In genomic region chr1:46202975-46203737, GRCh38 we compare ENCODE assay signal across 8 cellular contexts. TPM values are rescaled to one million over a fixed set of nuclear protein-coding genes. Genes with fewer than 3 reads are reported as not detected.
A peak's percentile ranks its signal among the peaks of the same experiment; 100 is the strongest.
DNase-seq lines count a peak whose midpoint lies in the region; ATAC-seq and TF ChIP-seq lines count a peak whose summit lies in the region.

TSS of gene LURAP1 (plus strand) at chr1:46203334. CDS start at chr1:46203427, 93 bp downstream.

- no peaks in the 10 kb centered on the region for H3K4me1 ChIP-seq in HEK293 (ENCODE audit: control insufficient read depth, insufficient read depth, low read length)
- peaks cover 10 to 57% (median 34%) of the 10 kb centered on the region in 6 donors for H3K4me1 ChIP-seq in spleen

- intact Hi-C loops in spleen (cut with DNase I; ENCODE audit: low total_unique reads) = no loop called here

- no peak for TF ChIP-seq POLR2A in spleen (IDR thresholded peaks at IDR 0.05)

- POLR2A ChIA-PET in AG04450 (lab: Yijun Ruan, JAX) (interaction anchor here (1.2 to 1.4 kb wide), 2 partner anchors 20 to 21 kb away, joined by 3 to 6 read pairs; no protein-coding TSS in a partner anchor), HEK293 (lab: Yijun Ruan, JAX) (interaction anchor here (0.9 to 1.4 kb wide), 3 partner anchors 15 to 44 kb away, joined by 3 to 7 read pairs (median 3); partner anchors contain the start of gene RAD54L)

- no peak for DNase-seq in AG04450 (ENCODE audit: low read depth, low spot score)
- DNase-seq in dedifferentiated amniotic fluid mesenchymal stem cell (ENCODE audit: extremely low spot score) = peak; percentile 33
- peak; percentile 68 for DNase-seq in kidney tubule cell (ENCODE audit: low spot score)
- DNase-seq in spleen = peak; percentile 81

- H3K36me3 ChIP-seq in HEK293 (ENCODE audit: control insufficient read depth in 2 of 2, insufficient read depth in 1 of 2, low read length in 2 of 2) = peaks cover 0 to 6% of the 10 kb centered on the region in 2 experiments; a peak in 2 of 3 replicates
- no peaks in the 10 kb centered on the region for H3K36me3 ChIP-seq in spleen

- 2 to 11% (median 3%) methylated on average over 10 to 48 of the region's 48 CpGs for WGBS in spleen, 5 donors

- CTCF ChIA-PET in AG04450 (lab: Charles Lee) (interaction anchor here (1.0 to 2.3 kb wide), 2 partner anchors 13 to 21 kb away, joined by 9 to 16 read pairs; no protein-coding TSS in a partner anchor), HEK293 (lab: Yijun Ruan, JAX) (interaction anchor here (5.6 kb wide), 1 partner anchor 20 kb away, joined by 49 read pairs; no protein-coding TSS in a partner anchor)

- H3K27me3 ChIP-seq in AG04450 (ENCODE audit: control insufficient read depth, insufficient read depth, low read length) (no peaks in the 10 kb centered on the region), spleen (replicated peaks in 1 of 7) (peaks cover 0 to 8% (median 0%) of the 10 kb centered on the region in 7 donors)

- H3K9me3 ChIP-seq in AG04450 (ENCODE audit: control insufficient read depth, insufficient read depth, low read length) = no peaks in the 10 kb centered on the region; the same call in 1 of the 2 replicates
- no peaks in the 10 kb centered on the region for H3K9me3 ChIP-seq in HEK293 (ENCODE audit: control insufficient read depth, insufficient read depth, low read depth, low read length)
- no peaks in the 10 kb centered on the region for H3K9me3 ChIP-seq in spleen

- no peak for TF ChIP-seq CTCF in AG04450 (IDR thresholded peaks at IDR 0.05; ENCODE audit: low read depth, low read length)
- no peak for TF ChIP-seq CTCF in HEK293 (tag by site-specific recombination; IDR thresholded peaks at IDR 0.05)
- TF ChIP-seq CTCF in WI38 (IDR thresholded peaks at IDR 0.05; ENCODE audit: low read depth, low read length) = no peak
- no peak for TF ChIP-seq CTCF in spleen (IDR thresholded peaks at IDR 0.05 in 8 of 11, conservative IDR thresholded peaks at IDR 0.05 in 3 of 11)

- no peak for ATAC-seq in HG03460 (IDR thresholded peaks at IDR 0.05; ENCODE audit: unreplicated experiment)
- no peak for ATAC-seq in GM21529 (IDR thresholded peaks at IDR 0.05; ENCODE audit: unreplicated experiment)

- H3K27ac ChIP-seq in AG04450 (ENCODE audit: low read depth, low read length) (no peak within 1 kb of the TSS), HEK293 (ENCODE audit: extremely low read depth, low read depth, low read length) (peak within 1 kb of the TSS; percentile 45; the same call in 1 of the 2 replicates), spleen (peak within 1 kb of the TSS; percentile 19 to 82 (median 74))

- H3K4me3 ChIP-seq in AG04450 (ENCODE audit: low read depth, low read length) = peak within 1 kb of the TSS; percentile 88
- H3K4me3 ChIP-seq in HEK293 (ENCODE audit: low read depth, low read length) = peak within 1 kb of the TSS; percentile 79
- peak within 1 kb of the TSS; percentile 82 for H3K4me3 ChIP-seq in WI38 (ENCODE audit: low read depth, low read length)
- peak within 1 kb of the TSS; percentile 46 to 81 (median 60) for H3K4me3 ChIP-seq in spleen

TF ChIP-seq in HEK293, 187 proteins besides CTCF, POLR2A, EP300 and RAD21 (continues in another document):
- TF ChIP-seq ZNF692 (tag by site-specific recombination; IDR thresholded peaks at IDR 0.05) = peak; percentile 97
- peak; percentile 15; the same call in 1 of the 2 replicates for TF ChIP-seq ZBTB6 (tag by site-specific recombination; IDR thresholded peaks at IDR 0.05)
- TF ChIP-seq ZNF266 (tag by site-specific recombination; IDR thresholded peaks at IDR 0.05; ENCODE audit: low read depth) = no peak
- TF ChIP-seq ZNF76 (tag by site-specific recombination; IDR thresholded peaks at IDR 0.05; ENCODE audit: borderline replicate concordance, low read depth) = peak; percentile 11; the same call in 1 of the 2 replicates
- peak; percentile 70 for TF ChIP-seq ZNF660 (tag by site-specific recombination; IDR thresholded peaks at IDR 0.05)
- TF ChIP-seq KLF1 (tag by site-specific recombination; IDR thresholded peaks at IDR 0.05) = peak; percentile 39; the same call in 1 of the 2 replicates
- TF ChIP-seq ZNF596 (tag by site-specific recombination; IDR thresholded peaks at IDR 0.05) = 0 out of 2 replicates have a peak, but pooled peaks have one; percentile 2
- TF ChIP-seq HOXA7 (CRISPR knock-in tag; IDR thresholded peaks at IDR 0.05; ENCODE audit: borderline replicate concordance) = no peak
- TF ChIP-seq KLF17 (tag by site-specific recombination; IDR thresholded peaks at IDR 0.05) = peak; percentile 71
- TF ChIP-seq YY2 (tag by site-specific recombination; IDR thresholded peaks at IDR 0.05) = no peak
- peak; percentile 23; the same call in 1 of the 2 replicates for TF ChIP-seq ZBTB20 (tag by site-specific recombination; IDR thresholded peaks at IDR 0.05)
- TF ChIP-seq INSM2 (tag by site-specific recombination; IDR thresholded peaks at IDR 0.05) = peak; percentile 54; the same call in 1 of the 2 replicates
- no peak for TF ChIP-seq BCL11B (tag by site-specific recombination; IDR thresholded peaks at IDR 0.05; ENCODE audit: low read depth)
- peak; percentile 95 for TF ChIP-seq ZFHX2 (tag by site-specific recombination; conservative IDR thresholded peaks at IDR 0.05)
- peak; percentile 42; the same call in 1 of the 2 replicates for TF ChIP-seq SP2 (tag by site-specific recombination; IDR thresholded peaks at IDR 0.05)
- TF ChIP-seq GLIS1 (tag by site-specific recombination; IDR thresholded peaks at IDR 0.05) = peak; percentile 53
- peak; percentile 89 for TF ChIP-seq PATZ1 (tag by site-specific recombination; IDR thresholded peaks at IDR 0.05)

RNA-seq across cellular contexts. Expression of gene LURAP1, which starts in this region (rescaled TPM):
- polyA plus RNA-seq in AG04450 (2011; rRNA removed) = 2.4 and 2.6 TPM in 2 replicates
- polyA minus RNA-seq in AG04450 (2011; rRNA and poly(A)+ RNA removed) = 2.1 and 2.9 TPM in 2 replicates
- 10 to 100 TPM in 1 of 7 donors, 1 to 10 TPM in 6; 3.4 to 13.4 (median 3.7) TPM for total RNA-seq in spleen
- 1 to 10 TPM in 1 of 3 donors, under 1 TPM in 2; 0.73 to 2.0 (median 0.87) TPM for polyA plus RNA-seq in spleen
